ENCODE assay signal across 20 cellular contexts in genomic region chr2:126668254-126668653, GRCh38.
"Had no signal": no experiment of that assay in that cellular context is flagged by ENCODE, and none has a peak within 500 bp of the region (broad histone marks: within the 10 kb centered on the region; RNA-seq: fewer than 3 reads in every experiment).

No MANE protein-coding gene starts in this region.

- H3K4me3 ChIP-seq: adrenal gland, colonic mucosa, dorsolateral prefrontal cortex, esophagus squamous epithelium, heart left ventricle, right lobe of liver, thoracic aorta, vagina had no signal

- DNase-seq: activated CD4-positive, alpha-beta T cell treated with anti-CD3 and anti-CD28 coated beads for 4 hours; activated naive CD4-positive, alpha-beta T cell treated with anti-CD3 and anti-CD28 coated beads, Interleukin-2, amount 10 ng/mL, durations not matched to agents 7 days and 5 days; activated T-cell treated with anti-CD3 and anti-CD28 coated beads, Interleukin-2, amount 50 U/mL, for 1 hour; adrenal gland; central memory CD4-positive, alpha-beta T cell; colonic mucosa; dorsolateral prefrontal cortex; esophagus squamous epithelium; heart left ventricle; islet precursor cell; left cardiac atrium; right lobe of liver; small intestine; stimulated activated CD4-positive, alpha-beta T cell treated with anti-CD3 and anti-CD28 coated beads, Interleukin-15, amount 100 ng/mL, for 24 hours; stimulated activated naive B cell treated with anti-CD40 and anti-IgM and Interleukin-4, amounts not matched to agents 10 μg/mL and 1 μg/mL and 100 μg/mL, for 72 hours; T1000 had no signal

- H3K4me1 ChIP-seq: colonic mucosa, right lobe of liver had no signal

- H3K9me3 Mint-ChIP-seq: stimulated activated naive B cell treated with anti-CD40 and anti-IgM and Interleukin-4, amounts not matched to agents 10 μg/mL and 1 μg/mL and 100 μg/mL, for 72 hours; type B pancreatic cell; WTC11 had no signal

- H3K27me3 ChIP-seq: adrenal gland, colonic mucosa, esophagus squamous epithelium, heart left ventricle, right lobe of liver, vagina had no signal

- H3K4me3 Mint-ChIP-seq: activated naive CD4-positive, alpha-beta T cell treated with anti-CD3 and anti-CD28 coated beads, Interleukin-2, amount 10 ng/mL, durations not matched to agents 7 days and 5 days; stimulated activated naive B cell treated with anti-CD40 and anti-IgM and Interleukin-4, amounts not matched to agents 10 μg/mL and 1 μg/mL and 100 μg/mL, for 72 hours; type B pancreatic cell; WTC11 had no signal

- H3K27me3 Mint-ChIP-seq: activated naive CD4-positive, alpha-beta T cell treated with anti-CD3 and anti-CD28 coated beads, Interleukin-2, amount 10 ng/mL, durations not matched to agents 7 days and 5 days; stimulated activated naive B cell treated with anti-CD40 and anti-IgM and Interleukin-4, amounts not matched to agents 10 μg/mL and 1 μg/mL and 100 μg/mL, for 72 hours had no signal

- H3K36me3 Mint-ChIP-seq: WTC11 had no signal

- H3K27ac Mint-ChIP-seq: activated naive CD4-positive, alpha-beta T cell treated with anti-CD3 and anti-CD28 coated beads, Interleukin-2, amount 10 ng/mL, durations not matched to agents 7 days and 5 days; type B pancreatic cell; WTC11 had no signal

- H3K27ac ChIP-seq: colonic mucosa, dorsolateral prefrontal cortex, esophagus squamous epithelium, right lobe of liver, thoracic aorta, vagina had no signal

- H3K9me3 ChIP-seq: adrenal gland, colonic mucosa, esophagus squamous epithelium, heart left ventricle, right lobe of liver, thoracic aorta, vagina had no signal

- H3K36me3 ChIP-seq: colonic mucosa, right lobe of liver, vagina had no signal

- ATAC-seq: heart left ventricle; left cardiac atrium; right lobe of liver; stimulated activated naive B cell treated with anti-CD40 and anti-IgM and Interleukin-4, amounts not matched to agents 10 μg/mL and 1 μg/mL and 100 μg/mL, for 72 hours; WTC11 had no signal
